1 cellular context compared by ENCODE assay signal in the genomic region with DNA sequence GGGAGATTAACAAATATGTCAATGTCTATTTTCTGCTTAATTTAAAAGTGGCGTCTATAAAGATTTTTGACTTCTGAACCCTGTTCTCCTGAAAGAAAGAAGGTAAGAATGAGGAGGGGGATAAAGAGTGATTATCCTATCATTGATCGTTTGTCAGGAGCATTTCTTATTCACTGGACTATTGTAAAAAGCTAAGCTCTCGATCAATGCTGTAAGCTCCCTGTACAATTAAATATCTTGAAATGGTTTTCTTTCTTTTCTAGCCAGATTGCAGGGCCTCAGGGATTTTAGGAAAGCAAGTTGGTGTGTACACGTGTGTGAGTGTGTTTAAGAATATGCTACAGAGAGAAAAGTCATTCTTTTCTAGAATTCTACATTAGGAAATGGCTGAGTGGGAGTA.
TF ChIP-seq lines count a peak whose summit lies in the region.

No MANE protein-coding gene starts in this region.

TF ChIP-seq in WTC11, 78 proteins besides CTCF, POLR2A, EP300 and RAD21 (continued from another document):
- TF ChIP-seq NR3C1 (CRISPR knock-in tag; conservative IDR thresholded peaks at IDR 0.05; ENCODE audit: low read depth) (no peak), ZNF263 (CRISPR knock-in tag; IDR thresholded peaks at IDR 0.05; ENCODE audit: low read depth) (no peak), PRRX2 (CRISPR knock-in tag; IDR thresholded peaks at IDR 0.05) (no peak)
- TF ChIP-seq, protein P1, sequence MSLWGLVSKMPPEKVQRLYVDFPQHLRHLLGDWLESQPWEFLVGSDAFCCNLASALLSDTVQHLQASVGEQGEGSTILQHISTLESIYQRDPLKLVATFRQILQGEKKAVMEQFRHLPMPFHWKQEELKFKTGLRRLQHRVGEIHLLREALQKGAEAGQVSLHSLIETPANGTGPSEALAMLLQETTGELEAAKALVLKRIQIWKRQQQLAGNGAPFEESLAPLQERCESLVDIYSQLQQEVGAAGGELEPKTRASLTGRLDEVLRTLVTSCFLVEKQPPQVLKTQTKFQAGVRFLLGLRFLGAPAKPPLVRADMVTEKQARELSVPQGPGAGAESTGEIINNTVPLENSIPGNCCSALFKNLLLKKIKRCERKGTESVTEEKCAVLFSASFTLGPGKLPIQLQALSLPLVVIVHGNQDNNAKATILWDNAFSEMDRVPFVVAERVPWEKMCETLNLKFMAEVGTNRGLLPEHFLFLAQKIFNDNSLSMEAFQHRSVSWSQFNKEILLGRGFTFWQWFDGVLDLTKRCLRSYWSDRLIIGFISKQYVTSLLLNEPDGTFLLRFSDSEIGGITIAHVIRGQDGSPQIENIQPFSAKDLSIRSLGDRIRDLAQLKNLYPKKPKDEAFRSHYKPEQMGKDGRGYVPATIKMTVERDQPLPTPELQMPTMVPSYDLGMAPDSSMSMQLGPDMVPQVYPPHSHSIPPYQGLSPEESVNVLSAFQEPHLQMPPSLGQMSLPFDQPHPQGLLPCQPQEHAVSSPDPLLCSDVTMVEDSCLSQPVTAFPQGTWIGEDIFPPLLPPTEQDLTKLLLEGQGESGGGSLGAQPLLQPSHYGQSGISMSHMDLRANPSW (CRISPR knock-in tag; conservative IDR thresholded peaks at IDR 0.05; ENCODE audit: low read depth): no peak
- TF ChIP-seq, protein P2, sequence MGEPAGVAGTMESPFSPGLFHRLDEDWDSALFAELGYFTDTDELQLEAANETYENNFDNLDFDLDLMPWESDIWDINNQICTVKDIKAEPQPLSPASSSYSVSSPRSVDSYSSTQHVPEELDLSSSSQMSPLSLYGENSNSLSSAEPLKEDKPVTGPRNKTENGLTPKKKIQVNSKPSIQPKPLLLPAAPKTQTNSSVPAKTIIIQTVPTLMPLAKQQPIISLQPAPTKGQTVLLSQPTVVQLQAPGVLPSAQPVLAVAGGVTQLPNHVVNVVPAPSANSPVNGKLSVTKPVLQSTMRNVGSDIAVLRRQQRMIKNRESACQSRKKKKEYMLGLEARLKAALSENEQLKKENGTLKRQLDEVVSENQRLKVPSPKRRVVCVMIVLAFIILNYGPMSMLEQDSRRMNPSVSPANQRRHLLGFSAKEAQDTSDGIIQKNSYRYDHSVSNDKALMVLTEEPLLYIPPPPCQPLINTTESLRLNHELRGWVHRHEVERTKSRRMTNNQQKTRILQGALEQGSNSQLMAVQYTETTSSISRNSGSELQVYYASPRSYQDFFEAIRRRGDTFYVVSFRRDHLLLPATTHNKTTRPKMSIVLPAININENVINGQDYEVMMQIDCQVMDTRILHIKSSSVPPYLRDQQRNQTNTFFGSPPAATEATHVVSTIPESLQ (CRISPR knock-in tag; IDR thresholded peaks at IDR 0.05): no peak
- TF ChIP-seq, protein P3, sequence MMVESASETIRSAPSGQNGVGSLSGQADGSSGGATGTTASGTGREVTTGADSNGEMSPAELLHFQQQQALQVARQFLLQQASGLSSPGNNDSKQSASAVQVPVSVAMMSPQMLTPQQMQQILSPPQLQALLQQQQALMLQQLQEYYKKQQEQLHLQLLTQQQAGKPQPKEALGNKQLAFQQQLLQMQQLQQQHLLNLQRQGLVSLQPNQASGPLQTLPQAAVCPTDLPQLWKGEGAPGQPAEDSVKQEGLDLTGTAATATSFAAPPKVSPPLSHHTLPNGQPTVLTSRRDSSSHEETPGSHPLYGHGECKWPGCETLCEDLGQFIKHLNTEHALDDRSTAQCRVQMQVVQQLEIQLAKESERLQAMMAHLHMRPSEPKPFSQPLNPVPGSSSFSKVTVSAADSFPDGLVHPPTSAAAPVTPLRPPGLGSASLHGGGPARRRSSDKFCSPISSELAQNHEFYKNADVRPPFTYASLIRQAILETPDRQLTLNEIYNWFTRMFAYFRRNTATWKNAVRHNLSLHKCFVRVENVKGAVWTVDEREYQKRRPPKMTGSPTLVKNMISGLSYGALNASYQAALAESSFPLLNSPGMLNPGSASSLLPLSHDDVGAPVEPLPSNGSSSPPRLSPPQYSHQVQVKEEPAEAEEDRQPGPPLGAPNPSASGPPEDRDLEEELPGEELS (CRISPR knock-in tag; IDR thresholded peaks at IDR 0.05): no peak
- TF ChIP-seq, protein P4, sequence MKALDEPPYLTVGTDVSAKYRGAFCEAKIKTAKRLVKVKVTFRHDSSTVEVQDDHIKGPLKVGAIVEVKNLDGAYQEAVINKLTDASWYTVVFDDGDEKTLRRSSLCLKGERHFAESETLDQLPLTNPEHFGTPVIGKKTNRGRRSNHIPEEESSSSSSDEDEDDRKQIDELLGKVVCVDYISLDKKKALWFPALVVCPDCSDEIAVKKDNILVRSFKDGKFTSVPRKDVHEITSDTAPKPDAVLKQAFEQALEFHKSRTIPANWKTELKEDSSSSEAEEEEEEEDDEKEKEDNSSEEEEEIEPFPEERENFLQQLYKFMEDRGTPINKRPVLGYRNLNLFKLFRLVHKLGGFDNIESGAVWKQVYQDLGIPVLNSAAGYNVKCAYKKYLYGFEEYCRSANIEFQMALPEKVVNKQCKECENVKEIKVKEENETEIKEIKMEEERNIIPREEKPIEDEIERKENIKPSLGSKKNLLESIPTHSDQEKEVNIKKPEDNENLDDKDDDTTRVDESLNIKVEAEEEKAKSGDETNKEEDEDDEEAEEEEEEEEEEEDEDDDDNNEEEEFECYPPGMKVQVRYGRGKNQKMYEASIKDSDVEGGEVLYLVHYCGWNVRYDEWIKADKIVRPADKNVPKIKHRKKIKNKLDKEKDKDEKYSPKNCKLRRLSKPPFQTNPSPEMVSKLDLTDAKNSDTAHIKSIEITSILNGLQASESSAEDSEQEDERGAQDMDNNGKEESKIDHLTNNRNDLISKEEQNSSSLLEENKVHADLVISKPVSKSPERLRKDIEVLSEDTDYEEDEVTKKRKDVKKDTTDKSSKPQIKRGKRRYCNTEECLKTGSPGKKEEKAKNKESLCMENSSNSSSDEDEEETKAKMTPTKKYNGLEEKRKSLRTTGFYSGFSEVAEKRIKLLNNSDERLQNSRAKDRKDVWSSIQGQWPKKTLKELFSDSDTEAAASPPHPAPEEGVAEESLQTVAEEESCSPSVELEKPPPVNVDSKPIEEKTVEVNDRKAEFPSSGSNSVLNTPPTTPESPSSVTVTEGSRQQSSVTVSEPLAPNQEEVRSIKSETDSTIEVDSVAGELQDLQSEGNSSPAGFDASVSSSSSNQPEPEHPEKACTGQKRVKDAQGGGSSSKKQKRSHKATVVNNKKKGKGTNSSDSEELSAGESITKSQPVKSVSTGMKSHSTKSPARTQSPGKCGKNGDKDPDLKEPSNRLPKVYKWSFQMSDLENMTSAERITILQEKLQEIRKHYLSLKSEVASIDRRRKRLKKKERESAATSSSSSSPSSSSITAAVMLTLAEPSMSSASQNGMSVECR (CRISPR knock-in tag; IDR thresholded peaks at IDR 0.05; ENCODE audit: borderline replicate concordance): no peak
